Comparison of ENCODE assay signal across 8 cellular contexts in genomic region chr12:122981036-122981471, GRCh38. TPM values are rescaled to one million over a fixed set of nuclear protein-coding genes. Genes with fewer than 3 reads are reported as not detected.
DNase-seq lines count a peak whose midpoint lies in the region; ATAC-seq and TF ChIP-seq lines count a peak whose summit lies in the region.

No MANE protein-coding gene starts in this region.

- ATAC-seq in HG03045 (IDR thresholded peaks at IDR 0.05; ENCODE audit: unreplicated experiment) (peak; percentile 10), heart right ventricle (peak in 4 of 8 donors; percentile 2 to 5 (median 4)), HG02571 (IDR thresholded peaks at IDR 0.05; ENCODE audit: unreplicated experiment) (no peak)

- intact Hi-C loops in heart right ventricle (cut with DNase I): loop anchor here (2.0 to 10.0 kb wide), 7 partner anchors 164 to 256 kb away; partner anchors contain the start of genes PITPNM2 (in 5 of the 10), MPHOSPH9 (in 4 of the 10) and MTRFR (in 4 of the 10)

- WGBS in heart right ventricle, 2 donors: 1% methylated on average over 40 of the region's 40 CpGs

- DNase-seq in DMS79 treated with DMSO at 0.1 percent for 48 hours (lab: John Stamatoyannopoulos, UW) (peak; percentile 16), DMS79 (lab: John Stamatoyannopoulos, UW) (no peak), heart right ventricle (no peak), skeletal muscle cell (ENCODE audit: low read depth) (no peak), NCI-H446 treated with DMSO at 0.1 percent for 48 hours (lab: John Stamatoyannopoulos, UW) (no peak)

- H3K9me3 ChIP-seq in heart right ventricle: no peaks in the 10 kb centered on the region

- H3K4me3 ChIP-seq in WI38 (ENCODE audit: low read depth, low read length) (peak overlapping the region; percentile 84), heart right ventricle (peak overlapping the region; percentile 76 to 100 (median 92)), skeletal muscle cell (ENCODE audit: low read depth, low read length) (peak overlapping the region; percentile 80)

- H3K27me3 ChIP-seq in heart right ventricle: no peaks in the 10 kb centered on the region

- TF ChIP-seq CTCF in WI38 (IDR thresholded peaks at IDR 0.05; ENCODE audit: low read depth, low read length) (no peak), heart right ventricle (IDR thresholded peaks at IDR 0.05) (no peak)

- peak overlapping the region; percentile 82 to 98 (median 92) for H3K27ac ChIP-seq in heart right ventricle

- peaks cover 0 to 54% (median 0%) of the 10 kb centered on the region in 9 donors for H3K36me3 ChIP-seq in heart right ventricle

- H3K4me1 ChIP-seq in heart right ventricle: peaks cover 34 to 82% (median 69%) of the 10 kb centered on the region in 9 donors

RNA-seq across cellular contexts. Expression of gene ARL6IP4, which starts 0.6 kb away (rescaled TPM):
- 100 to 1,000 TPM; 125 to 161 (median 137) TPM for total RNA-seq in heart right ventricle
- 100 to 1,000 TPM; 226 to 319 TPM for polyA plus RNA-seq in heart right ventricle

RNA-seq across cellular contexts. Expression of gene OGFOD2, which starts 6.0 kb away (rescaled TPM):
- 10 to 100 TPM; 10.6 to 17.1 (median 12.0) TPM for total RNA-seq in heart right ventricle
- 10 to 100 TPM; 12.0 to 15.9 TPM for polyA plus RNA-seq in heart right ventricle

RNA-seq across cellular contexts. Expression of gene ABCB9, which starts 14.8 kb away (rescaled TPM):
- 1 to 10 TPM; 2.7 to 5.8 (median 4.5) TPM for total RNA-seq in heart right ventricle
- polyA plus RNA-seq in heart right ventricle: 1 to 10 TPM; 1.9 to 6.0 TPM
